1 cellular context compared by ENCODE assay signal in the genomic region with DNA sequence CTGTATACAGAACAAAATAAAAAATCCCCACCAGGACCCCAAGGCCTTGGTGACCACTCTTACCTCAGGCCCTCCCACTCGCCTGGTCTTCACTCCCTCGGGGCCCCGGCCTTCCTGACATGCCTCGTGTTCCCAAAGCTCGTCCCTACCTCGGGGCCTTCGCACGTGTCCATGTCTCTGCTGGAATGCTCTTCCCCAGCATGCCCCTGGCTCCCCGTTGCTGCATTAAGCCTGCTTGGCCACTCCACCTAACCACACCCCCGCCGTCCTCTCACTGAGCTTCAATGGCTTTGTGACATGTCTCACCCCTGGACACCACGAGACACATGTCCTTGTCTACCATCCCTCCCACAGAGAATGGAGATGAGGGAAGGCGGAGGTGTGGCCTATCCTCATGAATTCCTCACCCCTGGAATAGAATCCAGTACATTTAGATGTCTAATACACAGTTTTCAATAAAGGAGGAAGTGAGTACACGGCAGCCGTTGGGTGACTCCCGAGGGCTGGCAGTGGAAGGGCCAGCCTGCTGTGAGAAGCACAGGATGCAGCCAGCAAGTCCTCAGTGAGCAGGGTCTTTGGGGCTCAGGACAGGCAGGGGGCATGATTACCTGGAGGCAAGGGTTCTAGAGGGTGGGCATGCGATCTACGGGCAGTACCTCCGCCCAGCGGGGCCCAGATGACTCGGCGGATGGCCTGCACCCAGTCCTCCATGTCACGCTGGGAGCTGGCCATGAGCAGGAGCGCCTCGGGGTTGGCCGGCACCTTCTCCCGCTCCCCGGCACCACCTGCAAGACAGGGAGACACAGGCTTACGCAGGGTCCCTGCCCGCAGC.
TF ChIP-seq lines count a peak whose summit lies in the region.

No MANE protein-coding gene starts in this region.

TF ChIP-seq in K562, 482 proteins besides CTCF, POLR2A, EP300 and RAD21 (continued from another document):
- TF ChIP-seq, protein P1, sequence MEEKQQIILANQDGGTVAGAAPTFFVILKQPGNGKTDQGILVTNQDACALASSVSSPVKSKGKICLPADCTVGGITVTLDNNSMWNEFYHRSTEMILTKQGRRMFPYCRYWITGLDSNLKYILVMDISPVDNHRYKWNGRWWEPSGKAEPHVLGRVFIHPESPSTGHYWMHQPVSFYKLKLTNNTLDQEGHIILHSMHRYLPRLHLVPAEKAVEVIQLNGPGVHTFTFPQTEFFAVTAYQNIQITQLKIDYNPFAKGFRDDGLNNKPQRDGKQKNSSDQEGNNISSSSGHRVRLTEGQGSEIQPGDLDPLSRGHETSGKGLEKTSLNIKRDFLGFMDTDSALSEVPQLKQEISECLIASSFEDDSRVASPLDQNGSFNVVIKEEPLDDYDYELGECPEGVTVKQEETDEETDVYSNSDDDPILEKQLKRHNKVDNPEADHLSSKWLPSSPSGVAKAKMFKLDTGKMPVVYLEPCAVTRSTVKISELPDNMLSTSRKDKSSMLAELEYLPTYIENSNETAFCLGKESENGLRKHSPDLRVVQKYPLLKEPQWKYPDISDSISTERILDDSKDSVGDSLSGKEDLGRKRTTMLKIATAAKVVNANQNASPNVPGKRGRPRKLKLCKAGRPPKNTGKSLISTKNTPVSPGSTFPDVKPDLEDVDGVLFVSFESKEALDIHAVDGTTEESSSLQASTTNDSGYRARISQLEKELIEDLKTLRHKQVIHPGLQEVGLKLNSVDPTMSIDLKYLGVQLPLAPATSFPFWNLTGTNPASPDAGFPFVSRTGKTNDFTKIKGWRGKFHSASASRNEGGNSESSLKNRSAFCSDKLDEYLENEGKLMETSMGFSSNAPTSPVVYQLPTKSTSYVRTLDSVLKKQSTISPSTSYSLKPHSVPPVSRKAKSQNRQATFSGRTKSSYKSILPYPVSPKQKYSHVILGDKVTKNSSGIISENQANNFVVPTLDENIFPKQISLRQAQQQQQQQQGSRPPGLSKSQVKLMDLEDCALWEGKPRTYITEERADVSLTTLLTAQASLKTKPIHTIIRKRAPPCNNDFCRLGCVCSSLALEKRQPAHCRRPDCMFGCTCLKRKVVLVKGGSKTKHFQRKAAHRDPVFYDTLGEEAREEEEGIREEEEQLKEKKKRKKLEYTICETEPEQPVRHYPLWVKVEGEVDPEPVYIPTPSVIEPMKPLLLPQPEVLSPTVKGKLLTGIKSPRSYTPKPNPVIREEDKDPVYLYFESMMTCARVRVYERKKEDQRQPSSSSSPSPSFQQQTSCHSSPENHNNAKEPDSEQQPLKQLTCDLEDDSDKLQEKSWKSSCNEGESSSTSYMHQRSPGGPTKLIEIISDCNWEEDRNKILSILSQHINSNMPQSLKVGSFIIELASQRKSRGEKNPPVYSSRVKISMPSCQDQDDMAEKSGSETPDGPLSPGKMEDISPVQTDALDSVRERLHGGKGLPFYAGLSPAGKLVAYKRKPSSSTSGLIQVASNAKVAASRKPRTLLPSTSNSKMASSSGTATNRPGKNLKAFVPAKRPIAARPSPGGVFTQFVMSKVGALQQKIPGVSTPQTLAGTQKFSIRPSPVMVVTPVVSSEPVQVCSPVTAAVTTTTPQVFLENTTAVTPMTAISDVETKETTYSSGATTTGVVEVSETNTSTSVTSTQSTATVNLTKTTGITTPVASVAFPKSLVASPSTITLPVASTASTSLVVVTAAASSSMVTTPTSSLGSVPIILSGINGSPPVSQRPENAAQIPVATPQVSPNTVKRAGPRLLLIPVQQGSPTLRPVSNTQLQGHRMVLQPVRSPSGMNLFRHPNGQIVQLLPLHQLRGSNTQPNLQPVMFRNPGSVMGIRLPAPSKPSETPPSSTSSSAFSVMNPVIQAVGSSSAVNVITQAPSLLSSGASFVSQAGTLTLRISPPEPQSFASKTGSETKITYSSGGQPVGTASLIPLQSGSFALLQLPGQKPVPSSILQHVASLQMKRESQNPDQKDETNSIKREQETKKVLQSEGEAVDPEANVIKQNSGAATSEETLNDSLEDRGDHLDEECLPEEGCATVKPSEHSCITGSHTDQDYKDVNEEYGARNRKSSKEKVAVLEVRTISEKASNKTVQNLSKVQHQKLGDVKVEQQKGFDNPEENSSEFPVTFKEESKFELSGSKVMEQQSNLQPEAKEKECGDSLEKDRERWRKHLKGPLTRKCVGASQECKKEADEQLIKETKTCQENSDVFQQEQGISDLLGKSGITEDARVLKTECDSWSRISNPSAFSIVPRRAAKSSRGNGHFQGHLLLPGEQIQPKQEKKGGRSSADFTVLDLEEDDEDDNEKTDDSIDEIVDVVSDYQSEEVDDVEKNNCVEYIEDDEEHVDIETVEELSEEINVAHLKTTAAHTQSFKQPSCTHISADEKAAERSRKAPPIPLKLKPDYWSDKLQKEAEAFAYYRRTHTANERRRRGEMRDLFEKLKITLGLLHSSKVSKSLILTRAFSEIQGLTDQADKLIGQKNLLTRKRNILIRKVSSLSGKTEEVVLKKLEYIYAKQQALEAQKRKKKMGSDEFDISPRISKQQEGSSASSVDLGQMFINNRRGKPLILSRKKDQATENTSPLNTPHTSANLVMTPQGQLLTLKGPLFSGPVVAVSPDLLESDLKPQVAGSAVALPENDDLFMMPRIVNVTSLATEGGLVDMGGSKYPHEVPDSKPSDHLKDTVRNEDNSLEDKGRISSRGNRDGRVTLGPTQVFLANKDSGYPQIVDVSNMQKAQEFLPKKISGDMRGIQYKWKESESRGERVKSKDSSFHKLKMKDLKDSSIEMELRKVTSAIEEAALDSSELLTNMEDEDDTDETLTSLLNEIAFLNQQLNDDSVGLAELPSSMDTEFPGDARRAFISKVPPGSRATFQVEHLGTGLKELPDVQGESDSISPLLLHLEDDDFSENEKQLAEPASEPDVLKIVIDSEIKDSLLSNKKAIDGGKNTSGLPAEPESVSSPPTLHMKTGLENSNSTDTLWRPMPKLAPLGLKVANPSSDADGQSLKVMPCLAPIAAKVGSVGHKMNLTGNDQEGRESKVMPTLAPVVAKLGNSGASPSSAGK (IDR thresholded peaks at IDR 0.05), result peak; percentile 74
- peak; percentile 25; the same call in 1 of the 2 replicates for TF ChIP-seq ZNF395 (CRISPR knock-in tag; IDR thresholded peaks at IDR 0.05)
- no peak for TF ChIP-seq JUNB (CRISPR knock-in tag; conservative IDR thresholded peaks at IDR 0.05)
- 0 out of 2 replicates have a peak, but pooled peaks have one; percentile 27 for TF ChIP-seq ZBTB9 (CRISPR knock-in tag; IDR thresholded peaks at IDR 0.05)
